In genomic region chr16:1230084-1230470, GRCh38 we compare ENCODE assay signal across 6 cellular contexts. TPM values are rescaled to one million over a fixed set of nuclear protein-coding genes. Genes with fewer than 3 reads are reported as not detected.
"Had no signal": no experiment of that assay in that cellular context is flagged by ENCODE, and none has a peak within 500 bp of the region (broad histone marks: within the 10 kb centered on the region; RNA-seq: fewer than 3 reads in every experiment).

TSS of gene TPSB2 (minus strand) at chr16:1230184. CDS start at chr16:1229951, 233 bp downstream.

RNA-seq across cellular contexts. Expression of gene TPSB2, which starts in this region (rescaled TPM):
- total RNA-seq: activated CD8-positive, alpha-beta T cell treated with anti-CD3 and anti-CD28 coated beads, Interleukin-2, amount 10 ng/mL, durations not matched to agents 7 days and 5 days; activated naive CD8-positive, alpha-beta T cell treated with anti-CD3 and anti-CD28 coated beads, Interleukin-2, amount 10 ng/mL, durations not matched to agents 7 days and 5 days; HepG2; MCF 10A; PC-3; T-helper 17 cell had no signal
- polyA plus RNA-seq: HepG2 had no signal
